ENCODE assay signal across 1 cellular context in the genomic region with DNA sequence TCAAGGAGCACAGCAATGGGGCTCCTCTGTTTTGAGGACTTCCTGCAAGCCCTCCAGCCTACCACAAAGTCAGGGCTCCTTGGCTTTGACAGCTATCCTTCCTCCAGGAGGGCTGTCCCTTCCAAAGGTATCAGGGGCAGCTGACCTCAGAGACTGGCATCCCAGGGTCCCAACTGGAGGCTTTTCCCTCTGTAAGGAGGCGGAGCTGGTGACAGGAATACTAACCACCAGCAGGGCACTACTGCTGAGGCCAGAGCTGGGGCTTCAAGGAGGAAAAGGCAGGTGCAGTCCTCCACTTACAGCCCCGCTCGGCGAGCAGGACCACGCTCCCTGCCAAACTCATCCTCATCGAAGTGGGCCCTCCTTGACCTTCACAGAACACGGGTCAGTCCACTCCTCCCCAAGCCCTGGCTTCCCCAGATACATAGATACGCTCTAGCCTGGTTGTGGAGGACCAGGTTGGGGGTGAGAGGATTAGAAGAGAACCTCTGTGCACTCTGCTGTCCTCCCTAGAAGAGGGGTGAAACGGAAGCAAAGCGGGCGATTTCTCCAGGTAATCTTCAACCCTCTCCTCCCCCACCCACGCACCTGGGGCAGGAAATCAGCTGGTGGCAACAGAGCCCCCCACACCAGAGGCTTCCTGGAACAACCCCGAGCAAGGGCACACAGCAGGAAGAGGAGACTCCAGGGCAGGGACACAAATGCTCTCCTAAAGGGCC.
TF ChIP-seq lines count a peak whose summit lies in the region.

No MANE protein-coding gene starts in this region.

TF ChIP-seq in HepG2, 621 proteins besides CTCF, POLR2A, EP300 and RAD21 (continued from another document and continues in another):
- TF ChIP-seq, protein P1, sequence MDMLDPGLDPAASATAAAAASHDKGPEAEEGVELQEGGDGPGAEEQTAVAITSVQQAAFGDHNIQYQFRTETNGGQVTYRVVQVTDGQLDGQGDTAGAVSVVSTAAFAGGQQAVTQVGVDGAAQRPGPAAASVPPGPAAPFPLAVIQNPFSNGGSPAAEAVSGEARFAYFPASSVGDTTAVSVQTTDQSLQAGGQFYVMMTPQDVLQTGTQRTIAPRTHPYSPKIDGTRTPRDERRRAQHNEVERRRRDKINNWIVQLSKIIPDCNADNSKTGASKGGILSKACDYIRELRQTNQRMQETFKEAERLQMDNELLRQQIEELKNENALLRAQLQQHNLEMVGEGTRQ (IDR thresholded peaks at IDR 0.05; ENCODE audit: low read depth, low read length) = no peak
- TF ChIP-seq, protein P1 (CRISPR knock-in tag; IDR thresholded peaks at IDR 0.05; ENCODE audit: borderline replicate concordance) = no peak
- no peak for TF ChIP-seq ZNF713 (CRISPR knock-in tag; IDR thresholded peaks at IDR 0.05)
- peak; percentile 41; the same call in 1 of the 2 replicates for TF ChIP-seq ZFY (CRISPR knock-in tag; IDR thresholded peaks at IDR 0.05)
- TF ChIP-seq GLI4 (CRISPR knock-in tag; IDR thresholded peaks at IDR 0.05; ENCODE audit: borderline replicate concordance) = 0 out of 2 replicates have a peak, but pooled peaks have one; percentile 5
- TF ChIP-seq NFKB2 (CRISPR knock-in tag; IDR thresholded peaks at IDR 0.05; ENCODE audit: borderline replicate concordance) = no peak
- TF ChIP-seq, protein P2, sequence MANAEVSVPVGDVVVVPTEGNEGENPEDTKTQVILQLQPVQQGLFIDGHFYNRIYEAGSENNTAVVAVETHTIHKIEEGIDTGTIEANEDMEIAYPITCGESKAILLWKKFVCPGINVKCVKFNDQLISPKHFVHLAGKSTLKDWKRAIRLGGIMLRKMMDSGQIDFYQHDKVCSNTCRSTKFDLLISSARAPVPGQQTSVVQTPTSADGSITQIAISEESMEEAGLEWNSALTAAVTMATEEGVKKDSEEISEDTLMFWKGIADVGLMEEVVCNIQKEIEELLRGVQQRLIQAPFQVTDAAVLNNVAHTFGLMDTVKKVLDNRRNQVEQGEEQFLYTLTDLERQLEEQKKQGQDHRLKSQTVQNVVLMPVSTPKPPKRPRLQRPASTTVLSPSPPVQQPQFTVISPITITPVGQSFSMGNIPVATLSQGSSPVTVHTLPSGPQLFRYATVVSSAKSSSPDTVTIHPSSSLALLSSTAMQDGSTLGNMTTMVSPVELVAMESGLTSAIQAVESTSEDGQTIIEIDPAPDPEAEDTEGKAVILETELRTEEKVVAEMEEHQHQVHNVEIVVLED (CRISPR knock-in tag; IDR thresholded peaks at IDR 0.05; ENCODE audit: borderline replicate concordance) = 0 out of 2 replicates have a peak, but pooled peaks have one; percentile 25
- TF ChIP-seq HNRNPUL1 (IDR thresholded peaks at IDR 0.05; ENCODE audit: low read depth, low read length) = no peak
- TF ChIP-seq BORCS8-MEF2B (CRISPR knock-in tag; IDR thresholded peaks at IDR 0.05) = 0 out of 2 replicates have a peak, but pooled peaks have one; percentile 14
- 0 out of 2 replicates have a peak, but pooled peaks have one; percentile 26 for TF ChIP-seq RFXAP (CRISPR knock-in tag; IDR thresholded peaks at IDR 0.05; ENCODE audit: borderline replicate concordance)
- TF ChIP-seq ESRRA (CRISPR knock-in tag; IDR thresholded peaks at IDR 0.05; ENCODE audit: low read depth) = no peak
- TF ChIP-seq, protein P3, sequence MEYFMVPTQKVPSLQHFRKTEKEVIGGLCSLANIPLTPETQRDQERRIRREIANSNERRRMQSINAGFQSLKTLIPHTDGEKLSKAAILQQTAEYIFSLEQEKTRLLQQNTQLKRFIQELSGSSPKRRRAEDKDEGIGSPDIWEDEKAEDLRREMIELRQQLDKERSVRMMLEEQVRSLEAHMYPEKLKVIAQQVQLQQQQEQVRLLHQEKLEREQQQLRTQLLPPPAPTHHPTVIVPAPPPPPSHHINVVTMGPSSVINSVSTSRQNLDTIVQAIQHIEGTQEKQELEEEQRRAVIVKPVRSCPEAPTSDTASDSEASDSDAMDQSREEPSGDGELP (IDR thresholded peaks at IDR 0.05; ENCODE audit: borderline replicate concordance, low read depth) = peak; percentile 20; the same call in 1 of the 2 replicates
- TF ChIP-seq CHCHD3 (CRISPR knock-in tag; IDR thresholded peaks at IDR 0.05) = no peak
- TF ChIP-seq DMAP1 (CRISPR knock-in tag; IDR thresholded peaks at IDR 0.05) = no peak
- no peak for TF ChIP-seq POLR2AphosphoS5 (IDR thresholded peaks at IDR 0.05; ENCODE audit: low read depth, low read length)
- TF ChIP-seq, protein P4, sequence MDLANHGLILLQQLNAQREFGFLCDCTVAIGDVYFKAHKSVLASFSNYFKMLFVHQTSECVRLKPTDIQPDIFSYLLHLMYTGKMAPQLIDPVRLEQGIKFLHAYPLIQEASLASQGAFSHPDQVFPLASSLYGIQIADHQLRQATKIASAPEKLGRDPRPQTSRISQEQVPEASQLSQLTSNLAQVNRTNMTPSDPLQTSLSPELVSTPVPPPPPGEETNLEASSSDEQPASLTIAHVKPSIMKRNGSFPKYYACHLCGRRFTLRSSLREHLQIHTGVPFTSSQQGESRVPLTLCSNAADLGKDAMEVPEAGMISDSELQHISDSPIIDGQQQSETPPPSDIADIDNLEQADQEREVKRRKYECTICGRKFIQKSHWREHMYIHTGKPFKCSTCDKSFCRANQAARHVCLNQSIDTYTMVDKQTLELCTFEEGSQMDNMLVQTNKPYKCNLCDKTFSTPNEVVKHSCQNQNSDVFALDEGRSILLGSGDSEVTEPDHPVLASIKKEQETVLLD (CRISPR knock-in tag; IDR thresholded peaks at IDR 0.05; ENCODE audit: low read depth) = no peak
- no peak for TF ChIP-seq NPAS2 (CRISPR knock-in tag; IDR thresholded peaks at IDR 0.05; ENCODE audit: borderline replicate concordance)
- TF ChIP-seq, protein P5, sequence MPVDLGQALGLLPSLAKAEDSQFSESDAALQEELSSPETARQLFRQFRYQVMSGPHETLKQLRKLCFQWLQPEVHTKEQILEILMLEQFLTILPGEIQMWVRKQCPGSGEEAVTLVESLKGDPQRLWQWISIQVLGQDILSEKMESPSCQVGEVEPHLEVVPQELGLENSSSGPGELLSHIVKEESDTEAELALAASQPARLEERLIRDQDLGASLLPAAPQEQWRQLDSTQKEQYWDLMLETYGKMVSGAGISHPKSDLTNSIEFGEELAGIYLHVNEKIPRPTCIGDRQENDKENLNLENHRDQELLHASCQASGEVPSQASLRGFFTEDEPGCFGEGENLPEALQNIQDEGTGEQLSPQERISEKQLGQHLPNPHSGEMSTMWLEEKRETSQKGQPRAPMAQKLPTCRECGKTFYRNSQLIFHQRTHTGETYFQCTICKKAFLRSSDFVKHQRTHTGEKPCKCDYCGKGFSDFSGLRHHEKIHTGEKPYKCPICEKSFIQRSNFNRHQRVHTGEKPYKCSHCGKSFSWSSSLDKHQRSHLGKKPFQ (CRISPR knock-in tag; IDR thresholded peaks at IDR 0.05; ENCODE audit: insufficient replicate concordance) = no peak
- no peak for TF ChIP-seq ZNF749 (CRISPR knock-in tag; IDR thresholded peaks at IDR 0.05; ENCODE audit: borderline replicate concordance)
- TF ChIP-seq, protein P6, sequence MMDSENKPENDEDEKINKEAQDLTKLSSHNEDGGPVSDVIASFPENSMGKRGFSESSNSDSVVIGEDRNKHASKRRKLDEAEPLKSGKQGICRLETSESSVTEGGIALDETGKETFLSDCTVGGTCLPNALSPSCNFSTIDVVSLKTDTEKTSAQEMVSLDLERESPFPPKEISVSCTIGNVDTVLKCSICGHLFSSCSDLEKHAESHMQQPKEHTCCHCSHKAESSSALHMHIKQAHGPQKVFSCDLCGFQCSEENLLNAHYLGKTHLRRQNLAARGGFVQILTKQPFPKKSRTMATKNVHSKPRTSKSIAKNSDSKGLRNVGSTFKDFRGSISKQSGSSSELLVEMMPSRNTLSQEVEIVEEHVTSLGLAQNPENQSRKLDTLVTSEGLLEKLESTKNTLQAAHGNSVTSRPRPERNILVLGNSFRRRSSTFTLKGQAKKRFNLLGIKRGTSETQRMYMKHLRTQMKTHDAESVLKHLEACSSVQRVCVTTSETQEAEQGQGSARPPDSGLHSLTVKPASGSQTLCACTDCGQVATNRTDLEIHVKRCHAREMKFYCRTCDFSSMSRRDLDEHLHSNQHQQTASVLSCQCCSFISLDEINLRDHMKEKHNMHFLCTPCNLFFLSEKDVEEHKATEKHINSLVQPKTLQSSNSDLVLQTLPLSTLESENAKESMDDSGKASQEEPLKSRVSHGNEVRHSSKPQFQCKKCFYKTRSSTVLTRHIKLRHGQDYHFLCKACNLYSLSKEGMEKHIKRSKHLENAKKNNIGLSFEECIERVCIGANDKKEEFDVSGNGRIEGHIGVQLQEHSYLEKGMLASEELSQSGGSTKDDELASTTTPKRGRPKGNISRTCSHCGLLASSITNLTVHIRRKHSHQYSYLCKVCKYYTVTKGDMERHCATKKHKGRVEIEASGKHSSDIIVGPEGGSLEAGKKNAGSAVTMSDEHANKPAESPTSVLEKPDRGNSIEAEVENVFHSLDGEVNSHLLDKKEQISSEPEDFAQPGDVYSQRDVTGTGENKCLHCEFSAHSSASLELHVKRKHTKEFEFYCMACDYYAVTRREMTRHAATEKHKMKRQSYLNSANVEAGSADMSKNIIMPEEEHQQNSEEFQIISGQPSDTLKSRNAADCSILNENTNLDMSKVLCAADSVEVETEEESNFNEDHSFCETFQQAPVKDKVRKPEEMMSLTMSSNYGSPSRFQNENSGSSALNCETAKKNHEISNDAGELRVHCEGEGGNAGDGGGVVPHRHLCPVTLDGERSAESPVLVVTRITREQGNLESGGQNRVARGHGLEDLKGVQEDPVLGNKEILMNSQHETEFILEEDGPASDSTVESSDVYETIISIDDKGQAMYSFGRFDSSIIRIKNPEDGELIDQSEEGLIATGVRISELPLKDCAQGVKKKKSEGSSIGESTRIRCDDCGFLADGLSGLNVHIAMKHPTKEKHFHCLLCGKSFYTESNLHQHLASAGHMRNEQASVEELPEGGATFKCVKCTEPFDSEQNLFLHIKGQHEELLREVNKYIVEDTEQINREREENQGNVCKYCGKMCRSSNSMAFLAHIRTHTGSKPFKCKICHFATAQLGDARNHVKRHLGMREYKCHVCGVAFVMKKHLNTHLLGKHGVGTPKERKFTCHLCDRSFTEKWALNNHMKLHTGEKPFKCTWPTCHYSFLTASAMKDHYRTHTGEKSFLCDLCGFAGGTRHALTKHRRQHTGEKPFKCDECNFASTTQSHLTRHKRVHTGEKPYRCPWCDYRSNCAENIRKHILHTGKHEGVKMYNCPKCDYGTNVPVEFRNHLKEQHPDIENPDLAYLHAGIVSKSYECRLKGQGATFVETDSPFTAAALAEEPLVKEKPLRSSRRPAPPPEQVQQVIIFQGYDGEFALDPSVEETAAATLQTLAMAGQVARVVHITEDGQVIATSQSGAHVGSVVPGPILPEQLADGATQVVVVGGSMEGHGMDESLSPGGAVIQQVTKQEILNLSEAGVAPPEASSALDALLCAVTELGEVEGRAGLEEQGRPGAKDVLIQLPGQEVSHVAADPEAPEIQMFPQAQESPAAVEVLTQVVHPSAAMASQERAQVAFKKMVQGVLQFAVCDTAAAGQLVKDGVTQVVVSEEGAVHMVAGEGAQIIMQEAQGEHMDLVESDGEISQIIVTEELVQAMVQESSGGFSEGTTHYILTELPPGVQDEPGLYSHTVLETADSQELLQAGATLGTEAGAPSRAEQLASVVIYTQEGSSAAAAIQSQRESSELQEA (CRISPR knock-in tag; IDR thresholded peaks at IDR 0.05; ENCODE audit: not compliant biosample characterization) = peak; percentile 14
- TF ChIP-seq ZMYM2 (CRISPR knock-in tag; IDR thresholded peaks at IDR 0.05) = no peak
- TF ChIP-seq ZNF792 (CRISPR knock-in tag; IDR thresholded peaks at IDR 0.05) = no peak
- no peak for TF ChIP-seq ARNTL (CRISPR knock-in tag; IDR thresholded peaks at IDR 0.05)
- TF ChIP-seq HDAC2 (CRISPR knock-in tag; IDR thresholded peaks at IDR 0.05) = 0 out of 2 replicates have a peak, but pooled peaks have one; percentile 33
- TF ChIP-seq, protein P7, sequence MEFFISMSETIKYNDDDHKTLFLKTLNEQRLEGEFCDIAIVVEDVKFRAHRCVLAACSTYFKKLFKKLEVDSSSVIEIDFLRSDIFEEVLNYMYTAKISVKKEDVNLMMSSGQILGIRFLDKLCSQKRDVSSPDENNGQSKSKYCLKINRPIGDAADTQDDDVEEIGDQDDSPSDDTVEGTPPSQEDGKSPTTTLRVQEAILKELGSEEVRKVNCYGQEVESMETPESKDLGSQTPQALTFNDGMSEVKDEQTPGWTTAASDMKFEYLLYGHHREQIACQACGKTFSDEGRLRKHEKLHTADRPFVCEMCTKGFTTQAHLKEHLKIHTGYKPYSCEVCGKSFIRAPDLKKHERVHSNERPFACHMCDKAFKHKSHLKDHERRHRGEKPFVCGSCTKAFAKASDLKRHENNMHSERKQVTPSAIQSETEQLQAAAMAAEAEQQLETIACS (CRISPR knock-in tag; IDR thresholded peaks at IDR 0.05) = no peak
- TF ChIP-seq TGIF2 (CRISPR knock-in tag; IDR thresholded peaks at IDR 0.05) = no peak
- TF ChIP-seq ZFX (CRISPR knock-in tag; IDR thresholded peaks at IDR 0.05; ENCODE audit: low read depth) = no peak
- TF ChIP-seq, protein P8, sequence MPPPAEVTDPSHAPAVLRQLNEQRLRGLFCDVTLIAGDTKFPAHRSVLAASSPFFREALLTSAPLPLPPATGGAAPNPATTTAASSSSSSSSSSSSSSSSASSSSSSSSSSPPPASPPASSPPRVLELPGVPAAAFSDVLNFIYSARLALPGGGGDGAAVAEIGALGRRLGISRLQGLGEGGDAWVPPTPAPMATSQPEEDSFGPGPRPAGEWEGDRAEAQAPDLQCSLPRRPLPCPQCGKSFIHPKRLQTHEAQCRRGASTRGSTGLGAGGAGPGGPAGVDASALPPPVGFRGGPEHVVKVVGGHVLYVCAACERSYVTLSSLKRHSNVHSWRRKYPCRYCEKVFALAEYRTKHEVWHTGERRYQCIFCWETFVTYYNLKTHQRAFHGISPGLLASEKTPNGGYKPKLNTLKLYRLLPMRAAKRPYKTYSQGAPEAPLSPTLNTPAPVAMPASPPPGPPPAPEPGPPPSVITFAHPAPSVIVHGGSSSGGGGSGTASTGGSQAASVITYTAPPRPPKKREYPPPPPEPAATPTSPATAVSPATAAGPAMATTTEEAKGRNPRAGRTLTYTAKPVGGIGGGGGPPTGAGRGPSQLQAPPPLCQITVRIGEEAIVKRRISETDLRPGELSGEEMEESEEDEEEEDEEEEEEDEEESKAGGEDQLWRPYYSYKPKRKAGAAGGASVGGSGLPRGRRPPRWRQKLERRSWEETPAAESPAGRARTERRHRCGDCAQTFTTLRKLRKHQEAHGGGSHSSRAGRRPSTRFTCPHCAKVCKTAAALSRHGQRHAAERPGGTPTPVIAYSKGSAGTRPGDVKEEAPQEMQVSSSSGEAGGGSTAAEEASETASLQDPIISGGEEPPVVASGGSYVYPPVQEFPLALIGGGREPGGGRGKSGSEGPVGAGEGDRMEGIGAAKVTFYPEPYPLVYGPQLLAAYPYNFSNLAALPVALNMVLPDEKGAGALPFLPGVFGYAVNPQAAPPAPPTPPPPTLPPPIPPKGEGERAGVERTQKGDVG (CRISPR knock-in tag; IDR thresholded peaks at IDR 0.05; ENCODE audit: borderline replicate concordance) = peak; percentile 49; the same call in 1 of the 2 replicates
- TF ChIP-seq RBM22 (optimal IDR thresholded peaks at IDR 0.05; ENCODE audit: low read length) = no peak
- no peak for TF ChIP-seq JUNB (CRISPR knock-in tag; IDR thresholded peaks at IDR 0.05; ENCODE audit: borderline replicate concordance)
- TF ChIP-seq MXD4 (CRISPR knock-in tag; IDR thresholded peaks at IDR 0.05) = no peak
